In genomic region chrX:128901018-128901417, GRCh38 we compare ENCODE assay signal across 36 cellular contexts.
"Had no signal": no experiment of that assay in that cellular context is flagged by ENCODE, and none has a peak within 500 bp of the region (broad histone marks: within the 10 kb centered on the region; RNA-seq: fewer than 3 reads in every experiment).

No MANE protein-coding gene starts in this region.

- ATAC-seq: activated CD8-positive, alpha-beta memory T cell treated with anti-CD3 and anti-CD28 coated beads, Interleukin-2, amount 10 ng/mL, durations not matched to agents 7 days and 5 days; activated CD8-positive, alpha-beta T cell treated with anti-CD3 and anti-CD28 coated beads, Interleukin-2, amount 10 ng/mL, durations not matched to agents 7 days and 5 days; activated naive CD8-positive, alpha-beta T cell treated with anti-CD3 and anti-CD28 coated beads, Interleukin-2, amount 50 U/mL, for 24 hours; body of pancreas had no signal

- H3K27me3 ChIP-seq: ascending aorta, body of pancreas, brain microvascular endothelial cell had no signal

- H3K4me1 ChIP-seq: ascending aorta, body of pancreas, breast epithelium had no signal

- DNase-seq: activated B cell treated with CpG ODN at 0.5 μM for 24 hours; activated CD4-positive, alpha-beta memory T cell treated with anti-CD3 and anti-CD28 coated beads for 36 hours; activated CD4-positive, alpha-beta T cell treated with anti-CD3 and anti-CD28 coated beads for 4 hours; activated CD4-positive, alpha-beta T cell treated with anti-CD3 and anti-CD28 coated beads, Interleukin-2, amount 10 ng/mL, durations not matched to agents 24 days and 14 days; activated CD4-positive, alpha-beta T cell treated with anti-CD3 and anti-CD28 coated beads, Interleukin-2, amount 50 U/mL, for 1 hour; activated CD4-positive, alpha-beta T cell treated with anti-CD3 and anti-CD28 coated beads, Interleukin-2, amount 50 U/mL, for 4 hours; activated CD4-positive, CD25-positive, alpha-beta regulatory T cell treated with anti-CD3 and anti-CD28 coated beads, Interleukin-2, amount 50 U/mL, for 72 hours; activated CD8-positive, alpha-beta memory T cell treated with anti-CD3 and anti-CD28 coated beads for 24 hours; activated CD8-positive, alpha-beta memory T cell treated with anti-CD3 and anti-CD28 coated beads, Interleukin-2, amount 10 ng/mL, durations not matched to agents 7 days and 5 days; activated CD8-positive, alpha-beta memory T cell treated with anti-CD3 and anti-CD28 coated beads, Interleukin-2, amount 50 U/mL, for 48 hours; activated CD8-positive, alpha-beta T cell treated with anti-CD3 and anti-CD28 coated beads, Interleukin-2, amount 10 ng/mL, durations not matched to agents 7 days and 5 days; activated effector memory CD4-positive, alpha-beta T cell treated with Interleukin-2 at 50 U/mL for 16 hours; activated gamma-delta T cell; activated naive CD4-positive, alpha-beta T cell treated with anti-CD3 and anti-CD28 coated beads, Interleukin-2, amount 10 ng/mL, durations not matched to agents 7 days and 5 days; activated naive CD4-positive, alpha-beta T cell treated with Interleukin-2 at 50 U/mL for 16 hours; activated naive CD8-positive, alpha-beta T cell treated with anti-CD3 and anti-CD28 coated beads, Interleukin-2, amount 10 ng/mL, durations not matched to agents 7 days and 5 days; activated naive CD8-positive, alpha-beta T cell treated with anti-CD3 and anti-CD28 coated beads, Interleukin-2, amount 50 U/mL, for 24 hours; activated T-cell treated with anti-CD3 and anti-CD28 coated beads, Interleukin-2, amount 50 U/mL, for 24 hours; activated T-cell treated with anti-CD3 and anti-CD28 coated beads, Interleukin-2, amount 50 U/mL, for 48 hours; amygdala; anterior cingulate cortex; body of pancreas; brain microvascular endothelial cell; central memory CD4-positive, alpha-beta T cell; T-helper 1 cell; T-helper 2 cell; T-helper 9 cell had no signal

- H3K27ac Mint-ChIP-seq: activated B cell treated with CpG ODN at 0.5 μM for 24 hours; activated CD4-positive, alpha-beta memory T cell treated with anti-CD3 and anti-CD28 coated beads for 36 hours; activated CD4-positive, alpha-beta T cell treated with anti-CD3 and anti-CD28 coated beads, Interleukin-2, amount 10 ng/mL, durations not matched to agents 24 days and 14 days; activated CD8-positive, alpha-beta memory T cell treated with anti-CD3 and anti-CD28 coated beads, Interleukin-2, amount 10 ng/mL, durations not matched to agents 7 days and 5 days; activated CD8-positive, alpha-beta T cell treated with anti-CD3 and anti-CD28 coated beads, Interleukin-2, amount 10 ng/mL, durations not matched to agents 7 days and 5 days; activated naive CD4-positive, alpha-beta T cell treated with anti-CD3 and anti-CD28 coated beads, Interleukin-2, amount 10 ng/mL, durations not matched to agents 7 days and 5 days; activated naive CD4-positive, alpha-beta T cell treated with anti-CD3 and anti-CD28 coated beads, Interleukin-2, amount 50 U/mL, for 24 hours; activated naive CD8-positive, alpha-beta T cell; activated naive CD8-positive, alpha-beta T cell treated with anti-CD3 and anti-CD28 coated beads, Interleukin-2, amount 10 ng/mL, durations not matched to agents 7 days and 5 days; activated naive CD8-positive, alpha-beta T cell treated with anti-CD3 and anti-CD28 coated beads, Interleukin-2, amount 50 U/mL, for 24 hours; activated T-cell treated with anti-CD3 and anti-CD28 coated beads, Interleukin-2, amount 50 U/mL, for 24 hours; activated T-helper 2 cell treated with anti-CD3 and anti-CD28 coated beads, Interferon-gamma antibody, Interleukin-2, Interleukin-4, amounts not matched to agents 10 μg/mL and 5 μg/mL and 100 μg/mL, durations not matched to agents 14 hours and 24 hours and 36 hours; T-helper 1 cell treated with Interleukin-12 subunit alpha and Interleukin-12 subunit beta and Interleukin-4 antibody, amounts not matched to agents 30 μg/mL and 1 μg/mL, for 36 hours; T-helper 2 cell treated with Interferon-gamma antibody and Interleukin-4, amounts not matched to agents 5 μg/mL and 100 μg/mL, for 36 hours had no signal

- H3K36me3 ChIP-seq: ascending aorta, brain microvascular endothelial cell, breast epithelium had no signal

- H3K4me3 Mint-ChIP-seq: activated B cell treated with CpG ODN at 0.5 μM for 24 hours; activated CD4-positive, alpha-beta memory T cell treated with anti-CD3 and anti-CD28 coated beads for 36 hours; activated CD4-positive, alpha-beta T cell treated with anti-CD3 and anti-CD28 coated beads, Interleukin-2, amount 10 ng/mL, durations not matched to agents 24 days and 14 days; activated CD8-positive, alpha-beta memory T cell treated with anti-CD3 and anti-CD28 coated beads, Interleukin-2, amount 10 ng/mL, durations not matched to agents 7 days and 5 days; activated CD8-positive, alpha-beta T cell treated with anti-CD3 and anti-CD28 coated beads, Interleukin-2, amount 10 ng/mL, durations not matched to agents 7 days and 5 days; activated naive CD4-positive, alpha-beta T cell treated with anti-CD3 and anti-CD28 coated beads, Interleukin-2, amount 10 ng/mL, durations not matched to agents 7 days and 5 days; activated naive CD4-positive, alpha-beta T cell treated with anti-CD3 and anti-CD28 coated beads, Interleukin-2, amount 50 U/mL, for 24 hours; activated naive CD8-positive, alpha-beta T cell; activated naive CD8-positive, alpha-beta T cell treated with anti-CD3 and anti-CD28 coated beads, Interleukin-2, amount 10 ng/mL, durations not matched to agents 7 days and 5 days; activated naive CD8-positive, alpha-beta T cell treated with anti-CD3 and anti-CD28 coated beads, Interleukin-2, amount 50 U/mL, for 24 hours; activated T-cell treated with anti-CD3 and anti-CD28 coated beads, Interleukin-2, amount 50 U/mL, for 24 hours; T-helper 1 cell treated with Interleukin-12 subunit alpha and Interleukin-12 subunit beta and Interleukin-4 antibody, amounts not matched to agents 30 μg/mL and 1 μg/mL, for 36 hours; T-helper 2 cell treated with Interferon-gamma antibody and Interleukin-4, amounts not matched to agents 5 μg/mL and 100 μg/mL, for 36 hours had no signal

- H3K9me3 Mint-ChIP-seq: activated CD4-positive, alpha-beta memory T cell treated with anti-CD3 and anti-CD28 coated beads for 36 hours; activated CD4-positive, alpha-beta T cell treated with anti-CD3 and anti-CD28 coated beads, Interleukin-2, amount 10 ng/mL, durations not matched to agents 24 days and 14 days; activated naive CD4-positive, alpha-beta T cell treated with anti-CD3 and anti-CD28 coated beads, Interleukin-2, amount 10 ng/mL, durations not matched to agents 7 days and 5 days; activated naive CD4-positive, alpha-beta T cell treated with anti-CD3 and anti-CD28 coated beads, Interleukin-2, amount 50 U/mL, for 24 hours; activated naive CD8-positive, alpha-beta T cell treated with anti-CD3 and anti-CD28 coated beads, Interleukin-2, amount 10 ng/mL, durations not matched to agents 7 days and 5 days; activated naive CD8-positive, alpha-beta T cell treated with anti-CD3 and anti-CD28 coated beads, Interleukin-2, amount 50 U/mL, for 24 hours; activated T-cell treated with anti-CD3 and anti-CD28 coated beads, Interleukin-2, amount 50 U/mL, for 24 hours; activated T-helper 2 cell treated with anti-CD3 and anti-CD28 coated beads, Interferon-gamma antibody, Interleukin-2, Interleukin-4, amounts not matched to agents 10 μg/mL and 5 μg/mL and 100 μg/mL, durations not matched to agents 14 hours and 24 hours and 36 hours; T-helper 1 cell treated with Interleukin-12 subunit alpha and Interleukin-12 subunit beta and Interleukin-4 antibody, amounts not matched to agents 30 μg/mL and 1 μg/mL, for 36 hours; T-helper 2 cell treated with Interferon-gamma antibody and Interleukin-4, amounts not matched to agents 5 μg/mL and 100 μg/mL, for 36 hours had no signal

- H3K4me1 Mint-ChIP-seq: activated B cell treated with CpG ODN at 0.5 μM for 24 hours; activated CD4-positive, alpha-beta T cell treated with anti-CD3 and anti-CD28 coated beads, Interleukin-2, amount 10 ng/mL, durations not matched to agents 24 days and 14 days; activated CD8-positive, alpha-beta memory T cell treated with anti-CD3 and anti-CD28 coated beads, Interleukin-2, amount 10 ng/mL, durations not matched to agents 7 days and 5 days; activated naive CD4-positive, alpha-beta T cell treated with anti-CD3 and anti-CD28 coated beads, Interleukin-2, amount 10 ng/mL, durations not matched to agents 7 days and 5 days; activated naive CD4-positive, alpha-beta T cell treated with anti-CD3 and anti-CD28 coated beads, Interleukin-2, amount 50 U/mL, for 24 hours; activated naive CD8-positive, alpha-beta T cell treated with anti-CD3 and anti-CD28 coated beads, Interleukin-2, amount 10 ng/mL, durations not matched to agents 7 days and 5 days; activated naive CD8-positive, alpha-beta T cell treated with anti-CD3 and anti-CD28 coated beads, Interleukin-2, amount 50 U/mL, for 24 hours had no signal

- H3K9me3 ChIP-seq: ascending aorta, body of pancreas, breast epithelium had no signal

- H3K36me3 Mint-ChIP-seq: activated CD4-positive, alpha-beta memory T cell treated with anti-CD3 and anti-CD28 coated beads for 36 hours; activated CD8-positive, alpha-beta memory T cell treated with anti-CD3 and anti-CD28 coated beads, Interleukin-2, amount 10 ng/mL, durations not matched to agents 7 days and 5 days; activated naive CD4-positive, alpha-beta T cell treated with anti-CD3 and anti-CD28 coated beads, Interleukin-2, amount 10 ng/mL, durations not matched to agents 7 days and 5 days; activated naive CD4-positive, alpha-beta T cell treated with anti-CD3 and anti-CD28 coated beads, Interleukin-2, amount 50 U/mL, for 24 hours; activated naive CD8-positive, alpha-beta T cell; activated naive CD8-positive, alpha-beta T cell treated with anti-CD3 and anti-CD28 coated beads, Interleukin-2, amount 10 ng/mL, durations not matched to agents 7 days and 5 days had no signal

- H3K27ac ChIP-seq: ascending aorta, body of pancreas, brain microvascular endothelial cell, breast epithelium, VCaP had no signal

- H3K27me3 Mint-ChIP-seq: activated B cell treated with CpG ODN at 0.5 μM for 24 hours; activated CD4-positive, alpha-beta memory T cell treated with anti-CD3 and anti-CD28 coated beads for 36 hours; activated CD4-positive, alpha-beta T cell treated with anti-CD3 and anti-CD28 coated beads, Interleukin-2, amount 10 ng/mL, durations not matched to agents 24 days and 14 days; activated CD8-positive, alpha-beta memory T cell treated with anti-CD3 and anti-CD28 coated beads, Interleukin-2, amount 10 ng/mL, durations not matched to agents 7 days and 5 days; activated naive CD4-positive, alpha-beta T cell treated with anti-CD3 and anti-CD28 coated beads, Interleukin-2, amount 10 ng/mL, durations not matched to agents 7 days and 5 days; activated naive CD4-positive, alpha-beta T cell treated with anti-CD3 and anti-CD28 coated beads, Interleukin-2, amount 50 U/mL, for 24 hours; activated naive CD8-positive, alpha-beta T cell; activated naive CD8-positive, alpha-beta T cell treated with anti-CD3 and anti-CD28 coated beads, Interleukin-2, amount 10 ng/mL, durations not matched to agents 7 days and 5 days; activated naive CD8-positive, alpha-beta T cell treated with anti-CD3 and anti-CD28 coated beads, Interleukin-2, amount 50 U/mL, for 24 hours had no signal

- FAIRE-seq: TTC549 had no signal

- H3K4me3 ChIP-seq: ascending aorta, body of pancreas, breast epithelium had no signal
